Comparison of ENCODE assay signal across 15 cellular contexts in genomic region chr11:134558916-134559616, GRCh38.
DNase-seq lines count a peak whose midpoint lies in the region; ATAC-seq and TF ChIP-seq lines count a peak whose summit lies in the region.
"Had no signal": no experiment of that assay in that cellular context is flagged by ENCODE, and none has a peak within 500 bp of the region (broad histone marks: within the 10 kb centered on the region; RNA-seq: fewer than 3 reads in every experiment).

No MANE protein-coding gene starts in this region.

- H2AFZ ChIP-seq in HCT116 (ENCODE audit: low read depth, low read length, poor library complexity, severe bottlenecking) = no peak overlapping the region

- TF ChIP-seq RAD21 in HCT116 (IDR thresholded peaks at IDR 0.05; ENCODE audit: low read depth) = peak; percentile 32; the same call in 1 of the 2 replicates

- TF ChIP-seq POLR2A in HCT116 (IDR thresholded peaks at IDR 0.05; ENCODE audit: borderline replicate concordance, extremely low read depth, insufficient read depth, insufficient read length) (no peak), esophagus muscularis mucosa (IDR thresholded peaks at IDR 0.05; ENCODE audit: low read depth) (no peak), testis (IDR thresholded peaks at IDR 0.05) (no peak), spleen (IDR thresholded peaks at IDR 0.05) (no peak)

- no peaks in the 10 kb centered on the region for H3K4me1 ChIP-seq in HCT116 (ENCODE audit: control insufficient read depth in 1 of 2, insufficient read depth in 2 of 2, low read length in 2 of 2)
- no peaks in the 10 kb centered on the region for H3K4me1 ChIP-seq in esophagus muscularis mucosa
- H3K4me1 ChIP-seq in testis = peaks cover 2% of the 10 kb centered on the region
- H3K4me1 ChIP-seq in spleen = peaks cover 0 to 5% (median 0%) of the 10 kb centered on the region in 6 donors
- H3K4me1 ChIP-seq: SJSA1 had no signal

- H3K4me2 ChIP-seq in HCT116 (ENCODE audit: low read length) = no peak overlapping the region

- 81% methylated on average over 16 of the region's 16 CpGs for whole genome bisulfite sequencing in esophagus muscularis mucosa
- 78 to 87% methylated on average over 16 of the region's 16 CpGs for WGBS in testis, 2 donors
- 69 to 80% (median 73%) methylated on average over 16 of the region's 16 CpGs for WGBS in spleen, 5 donors

- no peaks in the 10 kb centered on the region for H3K9me3 ChIP-seq in HCT116 (ENCODE audit: control insufficient read depth in 1 of 2, insufficient read depth in 1 of 2, low read depth in 1 of 2, low read length in 2 of 2)
- no peaks in the 10 kb centered on the region for H3K9me3 ChIP-seq in esophagus muscularis mucosa
- H3K9me3 ChIP-seq in testis = no peaks in the 10 kb centered on the region
- H3K9me3 ChIP-seq in spleen = no peaks in the 10 kb centered on the region
- H3K9me3 ChIP-seq: SJSA1 had no signal

- no peak overlapping the region for H3K27ac ChIP-seq in HCT116 (ENCODE audit: low read depth, low read length)
- H3K27ac ChIP-seq in esophagus muscularis mucosa (replicated peaks in 1 of 4) = no peak overlapping the region
- no peak overlapping the region for H3K27ac ChIP-seq in testis
- no peak overlapping the region for H3K27ac ChIP-seq in spleen
- H3K27ac ChIP-seq in RWPE1 = no peak overlapping the region
- H3K27ac ChIP-seq: SJSA1 had no signal

- H3K36me3 ChIP-seq in HCT116 (ENCODE audit: control insufficient read depth in 1 of 2, insufficient read depth in 2 of 2, low read length in 2 of 2) (no peaks in the 10 kb centered on the region), esophagus muscularis mucosa (no peaks in the 10 kb centered on the region), testis (ENCODE audit: low read depth, missing control alignments) (no peaks in the 10 kb centered on the region), spleen (no peaks in the 10 kb centered on the region)
- H3K36me3 ChIP-seq: SJSA1 had no signal

- TF ChIP-seq EP300 in esophagus muscularis mucosa (IDR thresholded peaks at IDR 0.05) = no peak

- H3K9me2 ChIP-seq in HCT116 (ENCODE audit: insufficient read depth) = no peaks in the 10 kb centered on the region

- RAD21 ChIA-PET in HCT116 (lab: Charles Lee; ENCODE audit: low non-redundant PET in 1 of 2, low total read pairs in 2 of 2, uncharacterized antibody in 2 of 2, unreplicated experiment in 2 of 2) = no interaction called here

- no peak overlapping the region for H3K4me3 ChIP-seq in HCT116 (replicated peaks in 1 of 2; ENCODE audit: low read depth in 1 of 2, low read length in 2 of 2)
- H3K4me3 ChIP-seq in esophagus muscularis mucosa = no peak overlapping the region
- no peak overlapping the region for H3K4me3 ChIP-seq in testis
- H3K4me3 ChIP-seq in spleen = no peak overlapping the region
- H3K4me3 ChIP-seq: SJSA1 had no signal

- no peak overlapping the region for H3K9ac ChIP-seq in HCT116 (ENCODE audit: low read length)

- intact Hi-C loops in HCT116 (cut with micrococcal nuclease) (no loop called here), esophagus muscularis mucosa (cut with DNase I) (no loop called here), testis (cut with DNase I; ENCODE audit: low total_unique reads) (no loop called here), spleen (cut with DNase I; ENCODE audit: low total_unique reads) (no loop called here)

- ATAC-seq in HCT116 = peak; percentile 31; the same call in 1 of the 2 replicates
- no peak for ATAC-seq in GM19452 (IDR thresholded peaks at IDR 0.05; ENCODE audit: unreplicated experiment)

- TF ChIP-seq CTCF in HCT116 (IDR thresholded peaks at IDR 0.05 in 2 of 3, conservative IDR thresholded peaks at IDR 0.05 in 1 of 3; ENCODE audit: borderline replicate concordance in 1 of 3, insufficient read depth in 1 of 3, low read depth in 2 of 3, low read length in 2 of 3) (0 out of 6 replicates have a peak, but pooled peaks of 1 of the 3 experiments have one; percentile 6), esophagus muscularis mucosa (IDR thresholded peaks at IDR 0.05) (no peak), testis (IDR thresholded peaks at IDR 0.05) (no peak), spleen (IDR thresholded peaks at IDR 0.05 in 8 of 11, conservative IDR thresholded peaks at IDR 0.05 in 3 of 11) (peak in 1 of 11 experiments; percentile 8), RWPE1 (conservative IDR thresholded peaks at IDR 0.05; ENCODE audit: low read depth) (no peak)

- H3K27me3 ChIP-seq in HCT116 (ENCODE audit: insufficient read depth, low read length) = no peaks in the 10 kb centered on the region
- peaks cover 0 to 20% (median 0%) of the 10 kb centered on the region in 4 donors for H3K27me3 ChIP-seq in esophagus muscularis mucosa
- H3K27me3 ChIP-seq in testis = no peaks in the 10 kb centered on the region
- peaks cover 0 to 19% (median 0%) of the 10 kb centered on the region in 7 donors for H3K27me3 ChIP-seq in spleen (replicated peaks in 1 of 7)
- H3K27me3 ChIP-seq: SJSA1 had no signal

- H3K79me2 ChIP-seq in HCT116 (ENCODE audit: insufficient read depth, low read length) = no peaks in the 10 kb centered on the region

- BruUV-seq in HCT116 (replicated peaks; lab: Mats Ljungman, UMichigan) = no TSS peak

- CTCF ChIA-PET in HCT116 (lab: Charles Lee) = no interaction called here
- CTCF ChIA-PET in RWPE1 (lab: Yijun Ruan, JAX) = no interaction called here

- peak; percentile 7 for DNase-seq in activated CD8-positive, alpha-beta memory T cell treated with anti-CD3 and anti-CD28 coated beads, Interleukin-2, amount 50 U/mL, for 48 hours
- DNase-seq in activated CD8-positive, alpha-beta memory T cell treated with anti-CD3 and anti-CD28 coated beads, Interleukin-2, amount 50 U/mL, for 4 hours = no peak
- DNase-seq in HCT116 (ENCODE audit: low read depth, low spot score) (no peak), esophagus muscularis mucosa (ENCODE audit: extremely low spot score) (peak; percentile 90), testis (peak; percentile 1), spleen (no peak), RWPE1 (ENCODE audit: low spot score) (no peak)
- DNase-seq: Calu3; CD4-positive, CD25-positive, alpha-beta regulatory T cell; HCEC 1CT; NCI-H1417 treated with DMSO at 0.1 percent for 48 hours; NCI-H2029 treated with DMSO at 0.1 percent for 48 hours; NCI-H524 had no signal

- POLR2A ChIA-PET in HCT116 (lab: Charles Lee) (no interaction called here), RWPE1 (lab: Yijun Ruan, JAX; ENCODE audit: low non-redundant PET) (no interaction called here)

- H4K20me1 ChIP-seq in HCT116 (ENCODE audit: insufficient read depth) = no peaks in the 10 kb centered on the region

TF ChIP-seq in HCT116, 20 proteins besides CTCF, POLR2A, EP300 and RAD21:
- TF ChIP-seq EZH2 (IDR thresholded peaks at IDR 0.05) = no peak
- no peak for TF ChIP-seq ZBTB33 (IDR thresholded peaks at IDR 0.05; ENCODE audit: extremely low read depth, insufficient replicate concordance, low read length)
- no peak for TF ChIP-seq CBX3 (IDR thresholded peaks at IDR 0.05; ENCODE audit: low read depth)
- TF ChIP-seq EZH2phosphoT487 (IDR thresholded peaks at IDR 0.05; ENCODE audit: borderline replicate concordance) = no peak
- TF ChIP-seq MAX (IDR thresholded peaks at IDR 0.05) = no peak
- no peak for TF ChIP-seq ZFX (IDR thresholded peaks at IDR 0.05)
- TF ChIP-seq TCF7L2 (IDR thresholded peaks at IDR 0.05; ENCODE audit: borderline replicate concordance, extremely low read depth, insufficient read depth, insufficient read length) = no peak
- TF ChIP-seq FOSL1 (IDR thresholded peaks at IDR 0.05; ENCODE audit: low read depth) = no peak
- TF ChIP-seq ELF1 (IDR thresholded peaks at IDR 0.05; ENCODE audit: borderline replicate concordance, low read depth) = no peak
- TF ChIP-seq REST (IDR thresholded peaks at IDR 0.05; ENCODE audit: low read depth) = no peak

Comparison
In these comparisons a context has a peak if more than half of its experiments do, and no peak if none do; other contexts are left out.
1. DNase-seq: peak in activated CD8-positive, alpha-beta memory T cell treated with anti-CD3 and anti-CD28 coated beads, Interleukin-2, amount 50 U/mL, for 48 hours (single experiment), esophagus muscularis mucosa (single experiment) and testis (single experiment); none in activated CD8-positive, alpha-beta memory T cell treated with anti-CD3 and anti-CD28 coated beads, Interleukin-2, amount 50 U/mL, for 4 hours (single experiment), HCT116 (single experiment), spleen (single experiment) and RWPE1 (single experiment).